37 cellular contexts compared by ENCODE assay signal in the genomic region with DNA sequence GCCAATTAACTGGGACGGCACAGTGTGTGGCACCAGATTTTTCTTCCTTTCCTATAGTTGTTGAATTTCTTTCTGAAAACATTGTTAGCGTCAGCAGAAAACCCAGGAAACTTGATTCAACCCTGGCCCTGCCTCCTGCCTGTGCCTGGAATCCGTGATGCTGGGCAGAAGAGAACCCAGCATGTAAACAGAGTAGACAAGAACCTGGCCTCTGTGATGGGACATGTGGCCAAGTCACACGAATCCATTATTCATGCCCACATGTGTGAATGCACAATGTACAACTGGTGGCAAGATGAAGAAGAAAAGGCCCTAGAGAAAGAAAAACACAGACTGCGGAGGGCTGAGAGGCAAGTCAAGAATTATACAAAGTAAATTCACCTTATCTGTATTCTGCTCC.
"Had no signal": no experiment of that assay in that cellular context is flagged by ENCODE, and none has a peak within 500 bp of the region (broad histone marks: within the 10 kb centered on the region; RNA-seq: fewer than 3 reads in every experiment).

No MANE protein-coding gene starts in this region.

- H3K9me3 Mint-ChIP-seq: activated B cell treated with CpG ODN at 0.5 μM for 24 hours; activated CD4-positive, alpha-beta memory T cell treated with anti-CD3 and anti-CD28 coated beads for 36 hours; activated CD4-positive, alpha-beta T cell treated with anti-CD3 and anti-CD28 coated beads, Interleukin-2, amount 10 ng/mL, durations not matched to agents 24 days and 14 days; activated CD8-positive, alpha-beta T cell treated with anti-CD3 and anti-CD28 coated beads for 36 hours; activated naive CD4-positive, alpha-beta T cell treated with anti-CD3 and anti-CD28 coated beads for 36 hours; activated naive CD8-positive, alpha-beta T cell treated with anti-CD3 and anti-CD28 coated beads for 36 hours; activated T-cell treated with anti-CD3 and anti-CD28 coated beads, Interleukin-2, amount 50 U/mL, for 4 hours; activated T-cell treated with anti-CD3 and anti-CD28 coated beads, Interleukin-2, amount 50 U/mL, for 72 hours; activated T-helper 1 cell treated with anti-CD3 and anti-CD28 coated beads, Interleukin-12 subunit alpha, Interleukin-12 subunit beta, Interleukin-2, Interleukin-4 antibody, amounts not matched to agents 30 ng/mL and 10 ng/mL and 1 ng/mL, durations not matched to agents 14 hours and 24 hours and 36 hours; activated T-helper 17 cell treated with anti-CD3 and anti-CD28 coated beads, Interleukin-2, amount 50 U/mL, for 72 hours; T-helper 1 cell treated with Interleukin-12 subunit alpha and Interleukin-12 subunit beta and Interleukin-4 antibody, amounts not matched to agents 30 μg/mL and 1 μg/mL, for 36 hours; T-helper 2 cell treated with Interferon-gamma antibody and Interleukin-4, amounts not matched to agents 5 μg/mL and 100 μg/mL, for 36 hours had no signal

- H3K9me3 ChIP-seq: adrenal gland, body of pancreas had no signal

- H3K4me3 Mint-ChIP-seq: activated B cell treated with CpG ODN at 0.5 μM for 24 hours; activated CD4-positive, alpha-beta memory T cell treated with anti-CD3 and anti-CD28 coated beads for 36 hours; activated CD4-positive, alpha-beta T cell treated with anti-CD3 and anti-CD28 coated beads, Interleukin-2, amount 10 ng/mL, durations not matched to agents 24 days and 14 days; activated CD8-positive, alpha-beta T cell treated with anti-CD3 and anti-CD28 coated beads for 36 hours; activated naive CD4-positive, alpha-beta T cell treated with anti-CD3 and anti-CD28 coated beads for 36 hours; activated naive CD8-positive, alpha-beta T cell treated with anti-CD3 and anti-CD28 coated beads for 36 hours; activated T-cell treated with anti-CD3 and anti-CD28 coated beads, Interleukin-2, amount 50 U/mL, for 4 hours; activated T-cell treated with anti-CD3 and anti-CD28 coated beads, Interleukin-2, amount 50 U/mL, for 72 hours; activated T-helper 1 cell treated with anti-CD3 and anti-CD28 coated beads, Interleukin-12 subunit alpha, Interleukin-12 subunit beta, Interleukin-2, Interleukin-4 antibody, amounts not matched to agents 30 ng/mL and 10 ng/mL and 1 ng/mL, durations not matched to agents 14 hours and 24 hours and 36 hours; activated T-helper 17 cell treated with anti-CD3 and anti-CD28 coated beads, Interleukin-2, amount 50 U/mL, for 72 hours; T-helper 1 cell treated with Interleukin-12 subunit alpha and Interleukin-12 subunit beta and Interleukin-4 antibody, amounts not matched to agents 30 μg/mL and 1 μg/mL, for 36 hours; T-helper 2 cell treated with Interferon-gamma antibody and Interleukin-4, amounts not matched to agents 5 μg/mL and 100 μg/mL, for 36 hours had no signal

- H3K4me1 Mint-ChIP-seq: activated T-helper 17 cell treated with anti-CD3 and anti-CD28 coated beads, Interleukin-2, amount 50 U/mL, for 72 hours had no signal

- ATAC-seq: activated CD8-positive, alpha-beta T cell treated with anti-CD3 and anti-CD28 coated beads for 36 hours; activated naive CD4-positive, alpha-beta T cell treated with anti-CD3 and anti-CD28 coated beads, Interleukin-2, amount 50 U/mL, for 72 hours; activated T-cell treated with anti-CD3 and anti-CD28 coated beads, Interleukin-2, amount 50 U/mL, for 4 hours; activated T-cell treated with anti-CD3 and anti-CD28 coated beads, Interleukin-2, amount 50 U/mL, for 72 hours; activated T-helper 17 cell treated with anti-CD3 and anti-CD28 coated beads, Interleukin-2, amount 50 U/mL, for 72 hours; body of pancreas had no signal

- H3K36me3 Mint-ChIP-seq: activated CD4-positive, alpha-beta memory T cell treated with anti-CD3 and anti-CD28 coated beads for 36 hours; activated naive CD4-positive, alpha-beta T cell treated with anti-CD3 and anti-CD28 coated beads, Interleukin-2, amount 50 U/mL, for 72 hours; activated naive CD8-positive, alpha-beta T cell treated with anti-CD3 and anti-CD28 coated beads for 36 hours had no signal

- H3K4me3 ChIP-seq: adrenal gland, body of pancreas, cardiac muscle cell had no signal

- H3K27me3 Mint-ChIP-seq: activated B cell treated with CpG ODN at 0.5 μM for 24 hours; activated CD4-positive, alpha-beta memory T cell treated with anti-CD3 and anti-CD28 coated beads for 36 hours; activated CD4-positive, alpha-beta T cell treated with anti-CD3 and anti-CD28 coated beads, Interleukin-2, amount 10 ng/mL, durations not matched to agents 24 days and 14 days; activated CD8-positive, alpha-beta T cell treated with anti-CD3 and anti-CD28 coated beads for 36 hours; activated naive CD8-positive, alpha-beta T cell treated with anti-CD3 and anti-CD28 coated beads for 36 hours; activated T-helper 17 cell treated with anti-CD3 and anti-CD28 coated beads, Interleukin-2, amount 50 U/mL, for 72 hours had no signal

- H3K27ac Mint-ChIP-seq: activated B cell treated with CpG ODN at 0.5 μM for 24 hours; activated CD4-positive, alpha-beta memory T cell treated with anti-CD3 and anti-CD28 coated beads for 36 hours; activated CD4-positive, alpha-beta T cell treated with anti-CD3 and anti-CD28 coated beads, Interleukin-2, amount 10 ng/mL, durations not matched to agents 24 days and 14 days; activated CD8-positive, alpha-beta T cell treated with anti-CD3 and anti-CD28 coated beads for 36 hours; activated naive CD4-positive, alpha-beta T cell treated with anti-CD3 and anti-CD28 coated beads for 36 hours; activated naive CD4-positive, alpha-beta T cell treated with anti-CD3 and anti-CD28 coated beads, Interleukin-2, amount 50 U/mL, for 72 hours; activated naive CD8-positive, alpha-beta T cell treated with anti-CD3 and anti-CD28 coated beads for 36 hours; activated T-cell treated with anti-CD3 and anti-CD28 coated beads, Interleukin-2, amount 50 U/mL, for 72 hours; activated T-helper 1 cell treated with anti-CD3 and anti-CD28 coated beads, Interleukin-12 subunit alpha, Interleukin-12 subunit beta, Interleukin-2, Interleukin-4 antibody, amounts not matched to agents 30 ng/mL and 10 ng/mL and 1 ng/mL, durations not matched to agents 14 hours and 24 hours and 36 hours; activated T-helper 17 cell treated with anti-CD3 and anti-CD28 coated beads, Interleukin-2, amount 50 U/mL, for 72 hours; T-helper 1 cell treated with Interleukin-12 subunit alpha and Interleukin-12 subunit beta and Interleukin-4 antibody, amounts not matched to agents 30 μg/mL and 1 μg/mL, for 36 hours; T-helper 2 cell treated with Interferon-gamma antibody and Interleukin-4, amounts not matched to agents 5 μg/mL and 100 μg/mL, for 36 hours had no signal

- DNase-seq: activated B cell treated with CpG ODN at 0.5 μM for 24 hours; activated CD4-positive, alpha-beta memory T cell treated with anti-CD3 and anti-CD28 coated beads for 36 hours; activated CD4-positive, alpha-beta T cell treated with anti-CD3 and anti-CD28 coated beads for 4 hours; activated CD4-positive, alpha-beta T cell treated with anti-CD3 and anti-CD28 coated beads, Interleukin-2, amount 10 ng/mL, durations not matched to agents 24 days and 14 days; activated CD4-positive, alpha-beta T cell treated with anti-CD3 and anti-CD28 coated beads, Interleukin-2, amount 50 U/mL, for 1 hour; activated CD4-positive, alpha-beta T cell treated with anti-CD3 and anti-CD28 coated beads, Interleukin-2, amount 50 U/mL, for 4 hours; activated CD4-positive, CD25-positive, alpha-beta regulatory T cell treated with anti-CD3 and anti-CD28 coated beads, Interleukin-2, amount 50 U/mL, for 72 hours; activated CD8-positive, alpha-beta memory T cell treated with anti-CD3 and anti-CD28 coated beads, Interleukin-2, amount 50 U/mL, for 4 hours; activated CD8-positive, alpha-beta T cell treated with anti-CD3 and anti-CD28 coated beads for 36 hours; activated effector memory CD4-positive, alpha-beta T cell treated with anti-CD3 and anti-CD28 coated beads, Interleukin-2, amount 50 U/mL, for 16 hours; activated gamma-delta T cell treated with Interleukin-2 at 50 U/mL for 16 hours; activated naive CD4-positive, alpha-beta T cell; activated naive CD4-positive, alpha-beta T cell treated with anti-CD3 and anti-CD28 coated beads for 36 hours; activated naive CD4-positive, alpha-beta T cell treated with anti-CD3 and anti-CD28 coated beads, Interleukin-2, amount 50 U/mL, for 16 hours; activated naive CD8-positive, alpha-beta T cell treated with anti-CD3 and anti-CD28 coated beads for 36 hours; activated T-cell treated with anti-CD3 and anti-CD28 coated beads for 4 hours; activated T-cell treated with anti-CD3 and anti-CD28 coated beads, Interleukin-2, amount 50 U/mL, for 1 hour; activated T-cell treated with anti-CD3 and anti-CD28 coated beads, Interleukin-2, amount 50 U/mL, for 4 hours; activated T-cell treated with anti-CD3 and anti-CD28 coated beads, Interleukin-2, amount 50 U/mL, for 72 hours; adrenal gland; amniotic stem cell; aorta; central memory CD4-positive, alpha-beta T cell; T-helper 1 cell; T-helper 2 cell; T-helper 9 cell had no signal

- H3K4me1 ChIP-seq: adrenal gland had no signal

- FAIRE-seq: bronchial epithelial cell, colon, TTC549 had no signal

- H3K36me3 ChIP-seq: adrenal gland, cardiac muscle cell had no signal

- H3K27me3 ChIP-seq: body of pancreas, cardiac muscle cell had no signal

- H3K27ac ChIP-seq: adrenal gland, cardiac muscle cell, VCaP had no signal
